ENCODE assay signal across 22 cellular contexts in genomic region chr17:65592131-65592965, GRCh38.
"Had no signal": no experiment of that assay in that cellular context is flagged by ENCODE, and none has a peak within 500 bp of the region (broad histone marks: within the 10 kb centered on the region; RNA-seq: fewer than 3 reads in every experiment).

No MANE protein-coding gene starts in this region.

- H3K4me3 Mint-ChIP-seq: activated T-cell treated with anti-CD3 and anti-CD28 coated beads, Interleukin-2, amount 50 U/mL, for 4 hours; naive B cell had no signal

- H3K36me3 ChIP-seq: lower lobe of right lung, neutrophil, pancreas, stomach, suprapubic skin, transverse colon, WERI-Rb-1 had no signal

- H3K9me3 Mint-ChIP-seq: activated T-cell treated with anti-CD3 and anti-CD28 coated beads, Interleukin-2, amount 50 U/mL, for 4 hours; activated T-helper 2 cell treated with anti-CD3 and anti-CD28 coated beads, Interferon-gamma antibody, Interleukin-2, Interleukin-4, amounts not matched to agents 10 μg/mL and 5 μg/mL and 100 μg/mL, durations not matched to agents 14 hours and 24 hours and 36 hours; brain; naive B cell had no signal

- H3K36me3 Mint-ChIP-seq: brain, naive B cell had no signal

- H3K4me3 ChIP-seq: lower lobe of right lung, pancreas, psoas muscle, stomach, suprapubic skin, transverse colon had no signal

- H3K4me1 ChIP-seq: foreskin keratinocyte, psoas muscle had no signal

- ATAC-seq: activated T-cell treated with anti-CD3 and anti-CD28 coated beads, Interleukin-2, amount 50 U/mL, for 4 hours; foreskin keratinocyte; lower lobe of right lung; pancreas; psoas muscle; right cardiac atrium had no signal

- H3K27ac ChIP-seq: foreskin keratinocyte, lower lobe of right lung, neutrophil, pancreas, psoas muscle, stomach, suprapubic skin, transverse colon, WERI-Rb-1 had no signal

- H3K27ac Mint-ChIP-seq: activated T-helper 2 cell treated with anti-CD3 and anti-CD28 coated beads, Interferon-gamma antibody, Interleukin-2, Interleukin-4, amounts not matched to agents 10 μg/mL and 5 μg/mL and 100 μg/mL, durations not matched to agents 14 hours and 24 hours and 36 hours; naive B cell had no signal

- DNase-seq: activated CD4-positive, CD25-positive, alpha-beta regulatory T cell treated with anti-CD3 and anti-CD28 coated beads, Interleukin-2, amount 50 U/mL, for 72 hours; activated CD8-positive, alpha-beta memory T cell treated with anti-CD3 and anti-CD28 coated beads, Interleukin-2, amount 50 U/mL, for 48 hours; activated naive CD4-positive, alpha-beta T cell treated with Interleukin-2 at 50 U/mL for 16 hours; activated T-cell treated with anti-CD3 and anti-CD28 coated beads, Interleukin-2, amount 50 U/mL, for 4 hours; anterior cingulate cortex; dermis blood vessel endothelial cell; effector CD8-positive, alpha-beta T cell; foreskin keratinocyte; lower lobe of right lung; naive B cell; pancreas; psoas muscle; right cardiac atrium; stimulated activated CD4-positive, alpha-beta T cell treated with anti-CD3 and anti-CD28 coated beads, Interleukin-12 subunit alpha, Interleukin-12 subunit beta, amount 100 ng/mL, for 4 hours; stomach; T-helper 1 cell; transverse colon; WERI-Rb-1 had no signal

- H3K27me3 ChIP-seq: foreskin keratinocyte, pancreas, stomach, suprapubic skin, transverse colon had no signal

- H3K27me3 Mint-ChIP-seq: brain had no signal
